In the genomic region with DNA sequence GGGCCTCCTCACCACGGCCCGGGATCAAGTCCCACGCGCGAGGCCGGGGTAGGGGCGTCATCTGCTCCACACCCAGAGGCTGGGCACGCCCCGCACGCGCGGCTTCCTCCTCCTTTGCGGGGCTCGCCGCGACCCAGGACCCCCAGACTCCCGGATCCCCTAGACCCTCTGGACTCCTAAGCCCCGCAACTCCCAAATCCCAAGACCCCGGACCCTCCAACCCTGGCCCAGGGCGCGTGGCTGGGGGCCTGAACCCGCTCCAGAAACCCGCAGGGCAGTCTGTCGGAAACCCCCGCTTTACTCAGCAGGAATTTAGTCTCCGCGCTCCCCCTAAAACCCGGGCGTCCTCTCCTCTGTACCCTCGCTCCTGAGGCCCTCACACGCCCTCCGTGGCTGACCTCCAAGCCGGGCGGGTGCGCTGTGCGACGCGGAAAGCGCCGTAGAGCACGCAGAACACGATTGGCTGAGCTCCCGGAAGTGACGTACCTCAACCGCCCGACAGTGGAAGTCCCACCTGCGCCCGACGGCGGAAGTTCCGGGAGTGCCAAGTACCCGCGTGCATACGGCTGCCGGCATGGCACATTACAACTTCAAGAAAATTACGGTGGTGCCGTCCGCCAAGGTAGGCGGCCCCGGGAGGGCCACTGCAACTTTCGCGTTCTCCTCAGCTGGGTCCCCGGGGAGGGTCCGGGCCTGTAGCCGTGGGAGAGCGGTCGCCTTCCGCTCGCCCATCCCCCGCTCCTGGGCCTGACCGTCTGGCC, we compare ENCODE assay signal across 8 cellular contexts. TPM values are rescaled to one million over a fixed set of nuclear protein-coding genes. Genes with fewer than 3 reads are reported as not detected.
DNase-seq lines count a peak whose midpoint lies in the region; ATAC-seq lines count a peak whose summit lies in the region.

A gene (plus strand): TSS at position 529 of the 761 bp plus-strand sequence. CDS start 46 bp downstream, at position 575.

- H3K27me3 Mint-ChIP-seq in effector memory CD8-positive, alpha-beta T cell, result no peaks in the 10 kb centered on the region

- POLR2A ChIA-PET in activated CD8-positive, alpha-beta memory T cell treated with anti-CD3 and anti-CD28 coated beads for 36 hours (lab: Charles Lee), result interaction anchor here (0.5 to 0.8 kb wide), 4 partner anchors 55 to 103 kb away, joined by 3 read pairs; a partner anchor contains a TSS

- peaks cover 27 to 33% of the 10 kb centered on the region in 2 donors for H3K4me1 Mint-ChIP-seq in effector memory CD8-positive, alpha-beta T cell (ENCODE audit: low read depth in 2 of 2)

- peak; percentile 95 for DNase-seq in COLO668 (lab: John Stamatoyannopoulos, UW; ENCODE audit: unreplicated experiment)
- peak; percentile 82 for DNase-seq in HPDE6-E6E7 (ENCODE audit: extremely low spot score)
- peak; percentile 69 for DNase-seq in NK-92 (lab: John Stamatoyannopoulos, UW; ENCODE audit: unreplicated experiment)
- peak; percentile 93 to 96 (median 95) for DNase-seq in effector memory CD8-positive, alpha-beta T cell
- DNase-seq in medulla oblongata (ENCODE audit: extremely low spot score), result peak; percentile 99
- DNase-seq in stimulated activated CD8-positive, alpha-beta memory T cell treated with anti-CD3 and anti-CD28 coated beads, Interleukin-12 subunit alpha, Interleukin-12 subunit beta, amount 100 ng/mL, for 1 hour (ENCODE audit: low read depth), result peak; percentile 96

- H3K4me3 Mint-ChIP-seq in effector memory CD8-positive, alpha-beta T cell, result peak within 1 kb of the TSS; percentile 95 to 98

- peak; percentile 94 for ATAC-seq in GM19463 (IDR thresholded peaks at IDR 0.05; ENCODE audit: unreplicated experiment)
- ATAC-seq in effector memory CD8-positive, alpha-beta T cell (replicated peaks), result peak; percentile 96

- peak within 1 kb of the TSS; percentile 98 to 99 for H3K27ac Mint-ChIP-seq in effector memory CD8-positive, alpha-beta T cell

- no peaks in the 10 kb centered on the region for H3K9me3 Mint-ChIP-seq in effector memory CD8-positive, alpha-beta T cell

- H3K36me3 Mint-ChIP-seq in effector memory CD8-positive, alpha-beta T cell (ENCODE audit: insufficient read depth), result peaks cover 32% of the 10 kb centered on the region

- CTCF ChIA-PET in activated CD8-positive, alpha-beta memory T cell treated with anti-CD3 and anti-CD28 coated beads for 36 hours (lab: Charles Lee), result no interaction called here

RNA-seq across cellular contexts. Expression of the gene that starts here (rescaled TPM):
- total RNA-seq in activated CD8-positive, alpha-beta memory T cell treated with anti-CD3 and anti-CD28 coated beads for 36 hours, result 100 to 1,000 TPM; 147 to 150 TPM

Comparison
In these comparisons a context has a peak if more than half of its experiments do, and no peak if none do; other contexts are left out.
1. Peak in every context shown above with its lines: DNase-seq and ATAC-seq.